ENCODE assay signal across 10 cellular contexts in the genomic region with DNA sequence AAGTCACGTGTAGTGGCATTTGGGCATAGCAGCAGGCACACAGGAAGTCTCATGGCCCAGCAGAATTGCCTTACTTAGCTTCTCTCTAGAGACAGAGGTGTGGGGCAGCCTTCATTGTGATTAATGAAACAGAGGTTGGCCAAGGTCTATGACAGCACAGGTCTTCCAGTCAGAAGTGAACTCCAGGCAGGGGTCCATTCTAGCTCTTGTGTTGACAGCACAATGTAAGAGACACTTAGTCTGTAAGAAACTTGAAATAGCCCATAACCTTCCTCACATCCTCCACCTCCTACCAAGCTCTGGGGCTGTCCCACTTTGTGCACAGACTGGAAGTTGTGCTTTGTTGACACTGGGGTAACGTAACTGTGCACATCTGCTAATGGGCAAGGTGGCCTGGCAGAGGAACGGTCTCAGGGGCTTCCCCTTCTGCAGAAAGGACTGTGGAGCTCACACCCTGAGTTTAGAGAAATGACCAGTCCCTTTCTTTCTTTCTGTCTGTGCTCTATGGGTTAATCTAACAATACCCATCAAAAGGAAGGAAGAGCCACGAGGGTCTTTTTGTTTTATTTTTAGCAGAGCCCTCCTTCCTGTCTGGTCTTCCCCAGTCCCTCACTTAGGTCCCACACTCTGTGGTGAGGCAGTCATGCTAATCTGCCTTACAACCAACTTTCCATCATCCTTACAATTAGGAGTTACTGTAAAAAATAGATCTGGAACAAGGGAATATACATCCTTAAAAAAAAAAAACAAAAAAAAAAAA. TPM values are rescaled to one million over a fixed set of nuclear protein-coding genes. Genes with fewer than 3 reads are reported as not detected.
DNase-seq lines count a peak whose midpoint lies in the region; ATAC-seq and TF ChIP-seq lines count a peak whose summit lies in the region.
"Had no signal": no experiment of that assay in that cellular context is flagged by ENCODE, and none has a peak within 500 bp of the region (broad histone marks: within the 10 kb centered on the region; RNA-seq: fewer than 3 reads in every experiment).

No MANE protein-coding gene starts in this region.

- ATAC-seq in GM18502 (IDR thresholded peaks at IDR 0.05; ENCODE audit: poor library complexity, unreplicated experiment), result peak; percentile 61
- peak; percentile 55 for ATAC-seq in GM21723 (IDR thresholded peaks at IDR 0.05; ENCODE audit: unreplicated experiment)
- peak; percentile 52 for ATAC-seq in activated CD8-positive, alpha-beta T cell treated with anti-CD3 and anti-CD28 coated beads, Interleukin-2, amount 10 ng/mL, durations not matched to agents 7 days and 5 days
- ATAC-seq in GM19324 (IDR thresholded peaks at IDR 0.05; ENCODE audit: low FRiP score, unreplicated experiment), result no peak

- H3K4me1 Mint-ChIP-seq in activated CD8-positive, alpha-beta T cell treated with anti-CD3 and anti-CD28 coated beads, Interleukin-2, amount 10 ng/mL, durations not matched to agents 7 days and 5 days (ENCODE audit: low read depth), result peaks cover 56% of the 10 kb centered on the region
- H3K4me1 Mint-ChIP-seq in osteocyte (ENCODE audit: unreplicated experiment), result peaks cover 3% of the 10 kb centered on the region

- peaks cover 6% of the 10 kb centered on the region for H3K36me3 Mint-ChIP-seq in activated CD8-positive, alpha-beta T cell treated with anti-CD3 and anti-CD28 coated beads, Interleukin-2, amount 10 ng/mL, durations not matched to agents 7 days and 5 days (ENCODE audit: low read depth)
- H3K36me3 Mint-ChIP-seq in osteocyte (ENCODE audit: unreplicated experiment), result no peaks in the 10 kb centered on the region

- H3K9me3 Mint-ChIP-seq in activated CD8-positive, alpha-beta T cell treated with anti-CD3 and anti-CD28 coated beads, Interleukin-2, amount 10 ng/mL, durations not matched to agents 7 days and 5 days (ENCODE audit: insufficient read depth), result peaks cover 5% of the 10 kb centered on the region
- no peaks in the 10 kb centered on the region for H3K9me3 Mint-ChIP-seq in osteocyte (ENCODE audit: unreplicated experiment)

- H3K27me3 Mint-ChIP-seq in activated CD8-positive, alpha-beta T cell treated with anti-CD3 and anti-CD28 coated beads, Interleukin-2, amount 10 ng/mL, durations not matched to agents 7 days and 5 days (ENCODE audit: low read depth), result no peaks in the 10 kb centered on the region
- H3K27me3 Mint-ChIP-seq in osteocyte (ENCODE audit: unreplicated experiment), result peaks cover 9% of the 10 kb centered on the region

- H3K27ac Mint-ChIP-seq in activated CD8-positive, alpha-beta T cell treated with anti-CD3 and anti-CD28 coated beads, Interleukin-2, amount 10 ng/mL, durations not matched to agents 7 days and 5 days, result peak overlapping the region; percentile 70
- no peak overlapping the region for H3K27ac Mint-ChIP-seq in osteocyte (ENCODE audit: unreplicated experiment)

- CTCF ChIA-PET in activated CD8-positive, alpha-beta T cell treated with anti-CD3 and anti-CD28 coated beads, Interleukin-2, amount 10 ng/mL, durations not matched to agents 7 days and 5 days (lab: Charles Lee), result interaction anchor here (0.8 to 6.0 kb wide), 12 partner anchors 9 to 107 kb away, joined by 3 to 33 read pairs (median 4); a partner anchor contains a TSS

- peak; percentile 41 for DNase-seq in activated CD8-positive, alpha-beta T cell treated with anti-CD3 and anti-CD28 coated beads, Interleukin-2, amount 10 ng/mL, durations not matched to agents 7 days and 5 days
- DNase-seq in osteocyte (ENCODE audit: extremely low spot score, unreplicated experiment) (peak; percentile 51), midbrain (lab: John Stamatoyannopoulos, UW) (no peak), NCI-H1105 (lab: John Stamatoyannopoulos, UW) (no peak)
- DNase-seq: effector memory CD4-positive, alpha-beta T cell; NCI-H2171 treated with DMSO at 0.1 percent for 48 hours; sigmoid colon had no signal

- TF ChIP-seq CTCF in osteocyte (IDR thresholded peaks at IDR 0.05), result no peak

- POLR2A ChIA-PET in activated CD8-positive, alpha-beta T cell treated with anti-CD3 and anti-CD28 coated beads, Interleukin-2, amount 10 ng/mL, durations not matched to agents 7 days and 5 days (lab: Charles Lee), result interaction anchor here (0.6 to 3.4 kb wide), 9 partner anchors 8 to 41 kb away, joined by 3 to 38 read pairs (median 4); a partner anchor contains a TSS

- H3K4me3 Mint-ChIP-seq in activated CD8-positive, alpha-beta T cell treated with anti-CD3 and anti-CD28 coated beads, Interleukin-2, amount 10 ng/mL, durations not matched to agents 7 days and 5 days, result no peak overlapping the region
- no peak overlapping the region for H3K4me3 Mint-ChIP-seq in osteocyte (ENCODE audit: unreplicated experiment)

RNA-seq across cellular contexts. Expression of a gene that starts 35.6 kb away (rescaled TPM):
- total RNA-seq in activated CD8-positive, alpha-beta T cell treated with anti-CD3 and anti-CD28 coated beads, Interleukin-2, amount 10 ng/mL, durations not matched to agents 7 days and 5 days, result 10 to 100 TPM; 64.5 to 67.0 TPM
- total RNA-seq in osteocyte, result not detected in 2 replicates

Comparison
In these comparisons a context has a peak if more than half of its experiments do, and no peak if none do; other contexts are left out.
1. DNase-seq: peak in activated CD8-positive, alpha-beta T cell treated with anti-CD3 and anti-CD28 coated beads, Interleukin-2, amount 10 ng/mL, durations not matched to agents 7 days and 5 days (single experiment) and osteocyte (single experiment); none in midbrain (single experiment) and NCI-H1105 (single experiment).
2. RNA of a gene that starts 35.6 kb away (total RNA-seq): 64.5 to 67.0 TPM in activated CD8-positive, alpha-beta T cell treated with anti-CD3 and anti-CD28 coated beads, Interleukin-2, amount 10 ng/mL, durations not matched to agents 7 days and 5 days; not detected in osteocyte; every median in the first group is over 10 times any median in the second.